ENCODE assay signal across 40 cellular contexts in the genomic region with DNA sequence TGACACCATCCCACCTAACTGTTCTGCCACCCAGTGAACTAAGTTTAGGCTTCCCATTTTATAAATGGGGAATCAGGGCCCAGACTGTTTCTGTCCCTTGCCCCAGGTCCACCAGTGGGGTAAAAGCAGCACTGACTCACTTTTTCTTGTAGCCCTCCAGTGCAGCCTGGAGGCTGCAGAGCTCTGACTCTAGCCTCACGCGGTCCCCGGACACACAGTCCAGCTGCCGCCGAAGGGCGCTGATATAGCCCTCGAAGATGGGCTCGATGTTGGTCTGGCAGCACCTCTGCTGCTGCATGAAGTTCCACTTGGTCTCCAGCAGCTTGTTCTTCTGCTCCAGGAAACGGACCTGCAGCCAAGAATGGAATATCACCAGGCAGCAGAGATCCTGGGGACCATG. TPM values are rescaled to one million over a fixed set of nuclear protein-coding genes. Genes with fewer than 3 reads are reported as not detected.
"Had no signal": no experiment of that assay in that cellular context is flagged by ENCODE, and none has a peak within 500 bp of the region (broad histone marks: within the 10 kb centered on the region; RNA-seq: fewer than 3 reads in every experiment).

No MANE protein-coding gene starts in this region.

- H3K27me3 ChIP-seq: adrenal gland had no signal

- H3K4me1 Mint-ChIP-seq: activated B cell treated with CpG ODN at 0.5 μM for 24 hours; activated CD4-positive, alpha-beta T cell treated with anti-CD3 and anti-CD28 coated beads, Interleukin-2, amount 10 ng/mL, durations not matched to agents 24 days and 14 days; activated naive CD8-positive, alpha-beta T cell treated with anti-CD3 and anti-CD28 coated beads for 36 hours; activated T-helper 17 cell treated with anti-CD3 and anti-CD28 coated beads, Interleukin-2, amount 50 U/mL, for 72 hours; brain; central memory CD8-positive, alpha-beta T cell had no signal

- ATAC-seq: activated CD8-positive, alpha-beta T cell treated with anti-CD3 and anti-CD28 coated beads for 36 hours; activated naive CD4-positive, alpha-beta T cell treated with anti-CD3 and anti-CD28 coated beads, Interleukin-2, amount 50 U/mL, for 72 hours; activated T-cell treated with anti-CD3 and anti-CD28 coated beads, Interleukin-2, amount 50 U/mL, for 4 hours; activated T-cell treated with anti-CD3 and anti-CD28 coated beads, Interleukin-2, amount 50 U/mL, for 72 hours; activated T-helper 17 cell treated with anti-CD3 and anti-CD28 coated beads, Interleukin-2, amount 50 U/mL, for 72 hours had no signal

- H3K4me3 Mint-ChIP-seq: activated B cell treated with CpG ODN at 0.5 μM for 24 hours; activated CD4-positive, alpha-beta memory T cell treated with anti-CD3 and anti-CD28 coated beads for 36 hours; activated CD4-positive, alpha-beta T cell treated with anti-CD3 and anti-CD28 coated beads, Interleukin-2, amount 10 ng/mL, durations not matched to agents 24 days and 14 days; activated CD8-positive, alpha-beta T cell treated with anti-CD3 and anti-CD28 coated beads for 36 hours; activated naive CD4-positive, alpha-beta T cell treated with anti-CD3 and anti-CD28 coated beads for 36 hours; activated naive CD8-positive, alpha-beta T cell treated with anti-CD3 and anti-CD28 coated beads for 36 hours; activated T-cell treated with anti-CD3 and anti-CD28 coated beads, Interleukin-2, amount 50 U/mL, for 4 hours; activated T-cell treated with anti-CD3 and anti-CD28 coated beads, Interleukin-2, amount 50 U/mL, for 72 hours; activated T-helper 1 cell treated with anti-CD3 and anti-CD28 coated beads, Interleukin-12 subunit alpha, Interleukin-12 subunit beta, Interleukin-2, Interleukin-4 antibody, amounts not matched to agents 30 ng/mL and 10 ng/mL and 1 ng/mL, durations not matched to agents 14 hours and 24 hours and 36 hours; activated T-helper 17 cell treated with anti-CD3 and anti-CD28 coated beads, Interleukin-2, amount 50 U/mL, for 72 hours; brain; central memory CD8-positive, alpha-beta T cell; T-helper 1 cell treated with Interleukin-12 subunit alpha and Interleukin-12 subunit beta and Interleukin-4 antibody, amounts not matched to agents 30 μg/mL and 1 μg/mL, for 36 hours; T-helper 2 cell treated with Interferon-gamma antibody and Interleukin-4, amounts not matched to agents 5 μg/mL and 100 μg/mL, for 36 hours had no signal

- H3K27ac Mint-ChIP-seq: activated B cell treated with CpG ODN at 0.5 μM for 24 hours; activated CD4-positive, alpha-beta memory T cell treated with anti-CD3 and anti-CD28 coated beads for 36 hours; activated CD4-positive, alpha-beta T cell treated with anti-CD3 and anti-CD28 coated beads, Interleukin-2, amount 10 ng/mL, durations not matched to agents 24 days and 14 days; activated CD8-positive, alpha-beta T cell treated with anti-CD3 and anti-CD28 coated beads for 36 hours; activated naive CD4-positive, alpha-beta T cell treated with anti-CD3 and anti-CD28 coated beads for 36 hours; activated naive CD8-positive, alpha-beta T cell treated with anti-CD3 and anti-CD28 coated beads for 36 hours; activated T-cell treated with anti-CD3 and anti-CD28 coated beads, Interleukin-2, amount 50 U/mL, for 72 hours; activated T-helper 1 cell treated with anti-CD3 and anti-CD28 coated beads, Interleukin-12 subunit alpha, Interleukin-12 subunit beta, Interleukin-2, Interleukin-4 antibody, amounts not matched to agents 30 ng/mL and 10 ng/mL and 1 ng/mL, durations not matched to agents 14 hours and 24 hours and 36 hours; activated T-helper 17 cell treated with anti-CD3 and anti-CD28 coated beads, Interleukin-2, amount 50 U/mL, for 72 hours; brain; T-helper 1 cell treated with Interleukin-12 subunit alpha and Interleukin-12 subunit beta and Interleukin-4 antibody, amounts not matched to agents 30 μg/mL and 1 μg/mL, for 36 hours; T-helper 2 cell treated with Interferon-gamma antibody and Interleukin-4, amounts not matched to agents 5 μg/mL and 100 μg/mL, for 36 hours had no signal

- H3K4me3 ChIP-seq: adrenal gland, cardiac muscle cell had no signal

- H3K9me3 ChIP-seq: adrenal gland had no signal

- FAIRE-seq: astrocyte, TTC549 had no signal

- DNase-seq: activated B cell treated with CpG ODN at 0.5 μM for 24 hours; activated CD4-positive, alpha-beta memory T cell treated with anti-CD3 and anti-CD28 coated beads for 36 hours; activated CD4-positive, alpha-beta T cell treated with anti-CD3 and anti-CD28 coated beads for 4 hours; activated CD4-positive, alpha-beta T cell treated with anti-CD3 and anti-CD28 coated beads, Interleukin-2, amount 10 ng/mL, durations not matched to agents 24 days and 14 days; activated CD4-positive, alpha-beta T cell treated with anti-CD3 and anti-CD28 coated beads, Interleukin-2, amount 50 U/mL, for 1 hour; activated CD4-positive, alpha-beta T cell treated with anti-CD3 and anti-CD28 coated beads, Interleukin-2, amount 50 U/mL, for 4 hours; activated CD4-positive, CD25-positive, alpha-beta regulatory T cell treated with anti-CD3 and anti-CD28 coated beads, Interleukin-2, amount 50 U/mL, for 72 hours; activated CD8-positive, alpha-beta memory T cell treated with anti-CD3 and anti-CD28 coated beads, Interleukin-2, amount 50 U/mL, for 4 hours; activated CD8-positive, alpha-beta T cell treated with anti-CD3 and anti-CD28 coated beads for 36 hours; activated effector memory CD4-positive, alpha-beta T cell treated with anti-CD3 and anti-CD28 coated beads, Interleukin-2, amount 50 U/mL, for 16 hours; activated gamma-delta T cell treated with Interleukin-2 at 50 U/mL for 16 hours; activated naive CD4-positive, alpha-beta T cell; activated naive CD4-positive, alpha-beta T cell treated with anti-CD3 and anti-CD28 coated beads for 36 hours; activated naive CD4-positive, alpha-beta T cell treated with anti-CD3 and anti-CD28 coated beads, Interleukin-2, amount 50 U/mL, for 16 hours; activated naive CD8-positive, alpha-beta T cell treated with anti-CD3 and anti-CD28 coated beads for 36 hours; activated T-cell treated with anti-CD3 and anti-CD28 coated beads for 4 hours; activated T-cell treated with anti-CD3 and anti-CD28 coated beads, Interleukin-2, amount 50 U/mL, for 1 hour; activated T-cell treated with anti-CD3 and anti-CD28 coated beads, Interleukin-2, amount 50 U/mL, for 4 hours; activated T-cell treated with anti-CD3 and anti-CD28 coated beads, Interleukin-2, amount 50 U/mL, for 72 hours; adrenal gland; amniotic stem cell; caudate nucleus; cerebellar nuclear complex; T-helper 1 cell; T-helper 2 cell; T-helper 9 cell had no signal

- H3K36me3 Mint-ChIP-seq: activated CD4-positive, alpha-beta memory T cell treated with anti-CD3 and anti-CD28 coated beads for 36 hours; activated naive CD4-positive, alpha-beta T cell treated with anti-CD3 and anti-CD28 coated beads, Interleukin-2, amount 50 U/mL, for 72 hours; activated naive CD8-positive, alpha-beta T cell treated with anti-CD3 and anti-CD28 coated beads for 36 hours; brain had no signal

- H3K27me3 Mint-ChIP-seq: activated CD8-positive, alpha-beta T cell treated with anti-CD3 and anti-CD28 coated beads for 36 hours; activated naive CD8-positive, alpha-beta T cell treated with anti-CD3 and anti-CD28 coated beads for 36 hours had no signal

- H3K9me3 Mint-ChIP-seq: activated B cell treated with CpG ODN at 0.5 μM for 24 hours; activated CD4-positive, alpha-beta memory T cell treated with anti-CD3 and anti-CD28 coated beads for 36 hours; activated CD4-positive, alpha-beta T cell treated with anti-CD3 and anti-CD28 coated beads, Interleukin-2, amount 10 ng/mL, durations not matched to agents 24 days and 14 days; activated CD8-positive, alpha-beta T cell treated with anti-CD3 and anti-CD28 coated beads for 36 hours; activated naive CD4-positive, alpha-beta T cell treated with anti-CD3 and anti-CD28 coated beads for 36 hours; activated naive CD4-positive, alpha-beta T cell treated with anti-CD3 and anti-CD28 coated beads, Interleukin-2, amount 50 U/mL, for 72 hours; activated naive CD8-positive, alpha-beta T cell treated with anti-CD3 and anti-CD28 coated beads for 36 hours; activated T-cell treated with anti-CD3 and anti-CD28 coated beads, Interleukin-2, amount 50 U/mL, for 4 hours; activated T-cell treated with anti-CD3 and anti-CD28 coated beads, Interleukin-2, amount 50 U/mL, for 72 hours; activated T-helper 1 cell treated with anti-CD3 and anti-CD28 coated beads, Interleukin-12 subunit alpha, Interleukin-12 subunit beta, Interleukin-2, Interleukin-4 antibody, amounts not matched to agents 30 ng/mL and 10 ng/mL and 1 ng/mL, durations not matched to agents 14 hours and 24 hours and 36 hours; activated T-helper 17 cell treated with anti-CD3 and anti-CD28 coated beads, Interleukin-2, amount 50 U/mL, for 72 hours; central memory CD8-positive, alpha-beta T cell; T-helper 1 cell treated with Interleukin-12 subunit alpha and Interleukin-12 subunit beta and Interleukin-4 antibody, amounts not matched to agents 30 μg/mL and 1 μg/mL, for 36 hours; T-helper 2 cell treated with Interferon-gamma antibody and Interleukin-4, amounts not matched to agents 5 μg/mL and 100 μg/mL, for 36 hours had no signal

- H3K27ac ChIP-seq: adrenal gland, cardiac muscle cell, VCaP had no signal

- H3K4me1 ChIP-seq: adrenal gland had no signal

- H3K36me3 ChIP-seq: adrenal gland, cardiac muscle cell had no signal

RNA-seq across cellular contexts. Expression of a gene that starts 2.6 kb away (rescaled TPM):
- total RNA-seq: activated B cell treated with CpG ODN at 0.5 μM for 24 hours; activated CD4-positive, alpha-beta memory T cell treated with anti-CD3 and anti-CD28 coated beads for 36 hours; activated CD4-positive, alpha-beta T cell treated with anti-CD3 and anti-CD28 coated beads, Interleukin-2, amount 10 ng/mL, durations not matched to agents 24 days and 14 days; activated CD8-positive, alpha-beta memory T cell treated with anti-CD3 and anti-CD28 coated beads for 36 hours; activated CD8-positive, alpha-beta T cell treated with anti-CD3 and anti-CD28 coated beads for 36 hours; activated naive CD4-positive, alpha-beta T cell treated with anti-CD3 and anti-CD28 coated beads for 36 hours; activated naive CD4-positive, alpha-beta T cell treated with anti-CD3 and anti-CD28 coated beads, Interleukin-2, amount 50 U/mL, for 72 hours; activated naive CD8-positive, alpha-beta T cell treated with anti-CD3 and anti-CD28 coated beads for 36 hours; activated T-cell treated with anti-CD3 and anti-CD28 coated beads, Interleukin-2, amount 50 U/mL, for 4 hours; activated T-cell treated with anti-CD3 and anti-CD28 coated beads, Interleukin-2, amount 50 U/mL, for 72 hours; activated T-helper 1 cell treated with anti-CD3 and anti-CD28 coated beads, Interleukin-12 subunit alpha, Interleukin-12 subunit beta, Interleukin-2, Interleukin-4 antibody, amounts not matched to agents 30 ng/mL and 10 ng/mL and 1 ng/mL, durations not matched to agents 14 hours and 24 hours and 36 hours; activated T-helper 17 cell treated with anti-CD3 and anti-CD28 coated beads, Interleukin-2, amount 50 U/mL, for 72 hours; adrenal gland; aorta; astrocyte; bronchial epithelial cell; cardiac muscle cell had no signal
- polyA plus RNA-seq: adrenal gland, aorta, cardiac muscle cell had no signal

RNA-seq across cellular contexts. Expression of a gene that starts 18.1 kb away (rescaled TPM):
- total RNA-seq: activated B cell treated with CpG ODN at 0.5 μM for 24 hours; activated CD4-positive, alpha-beta memory T cell treated with anti-CD3 and anti-CD28 coated beads for 36 hours; activated CD4-positive, alpha-beta T cell treated with anti-CD3 and anti-CD28 coated beads, Interleukin-2, amount 10 ng/mL, durations not matched to agents 24 days and 14 days; activated CD8-positive, alpha-beta memory T cell treated with anti-CD3 and anti-CD28 coated beads for 36 hours; activated CD8-positive, alpha-beta T cell treated with anti-CD3 and anti-CD28 coated beads for 36 hours; activated naive CD4-positive, alpha-beta T cell treated with anti-CD3 and anti-CD28 coated beads for 36 hours; activated naive CD4-positive, alpha-beta T cell treated with anti-CD3 and anti-CD28 coated beads, Interleukin-2, amount 50 U/mL, for 72 hours; activated naive CD8-positive, alpha-beta T cell treated with anti-CD3 and anti-CD28 coated beads for 36 hours; activated T-cell treated with anti-CD3 and anti-CD28 coated beads, Interleukin-2, amount 50 U/mL, for 4 hours; activated T-cell treated with anti-CD3 and anti-CD28 coated beads, Interleukin-2, amount 50 U/mL, for 72 hours; activated T-helper 1 cell treated with anti-CD3 and anti-CD28 coated beads, Interleukin-12 subunit alpha, Interleukin-12 subunit beta, Interleukin-2, Interleukin-4 antibody, amounts not matched to agents 30 ng/mL and 10 ng/mL and 1 ng/mL, durations not matched to agents 14 hours and 24 hours and 36 hours; activated T-helper 17 cell treated with anti-CD3 and anti-CD28 coated beads, Interleukin-2, amount 50 U/mL, for 72 hours; adrenal gland; aorta; astrocyte; bronchial epithelial cell; cardiac muscle cell had no signal
- polyA plus RNA-seq: adrenal gland, aorta, cardiac muscle cell had no signal

RNA-seq across cellular contexts. Expression of a gene that starts 30.6 kb away (rescaled TPM):
- total RNA-seq: activated B cell treated with CpG ODN at 0.5 μM for 24 hours; activated CD4-positive, alpha-beta memory T cell treated with anti-CD3 and anti-CD28 coated beads for 36 hours; activated CD4-positive, alpha-beta T cell treated with anti-CD3 and anti-CD28 coated beads, Interleukin-2, amount 10 ng/mL, durations not matched to agents 24 days and 14 days; activated CD8-positive, alpha-beta memory T cell treated with anti-CD3 and anti-CD28 coated beads for 36 hours; activated CD8-positive, alpha-beta T cell treated with anti-CD3 and anti-CD28 coated beads for 36 hours; activated naive CD4-positive, alpha-beta T cell treated with anti-CD3 and anti-CD28 coated beads for 36 hours; activated naive CD4-positive, alpha-beta T cell treated with anti-CD3 and anti-CD28 coated beads, Interleukin-2, amount 50 U/mL, for 72 hours; activated naive CD8-positive, alpha-beta T cell treated with anti-CD3 and anti-CD28 coated beads for 36 hours; activated T-cell treated with anti-CD3 and anti-CD28 coated beads, Interleukin-2, amount 50 U/mL, for 4 hours; activated T-cell treated with anti-CD3 and anti-CD28 coated beads, Interleukin-2, amount 50 U/mL, for 72 hours; activated T-helper 1 cell treated with anti-CD3 and anti-CD28 coated beads, Interleukin-12 subunit alpha, Interleukin-12 subunit beta, Interleukin-2, Interleukin-4 antibody, amounts not matched to agents 30 ng/mL and 10 ng/mL and 1 ng/mL, durations not matched to agents 14 hours and 24 hours and 36 hours; activated T-helper 17 cell treated with anti-CD3 and anti-CD28 coated beads, Interleukin-2, amount 50 U/mL, for 72 hours; adrenal gland; aorta; astrocyte; cardiac muscle cell had no signal
- polyA plus RNA-seq: adrenal gland, aorta, cardiac muscle cell had no signal

RNA-seq across cellular contexts. Expression of a gene that starts 36.3 kb away (rescaled TPM):
- total RNA-seq: activated B cell treated with CpG ODN at 0.5 μM for 24 hours; activated CD4-positive, alpha-beta memory T cell treated with anti-CD3 and anti-CD28 coated beads for 36 hours; activated CD4-positive, alpha-beta T cell treated with anti-CD3 and anti-CD28 coated beads, Interleukin-2, amount 10 ng/mL, durations not matched to agents 24 days and 14 days; activated CD8-positive, alpha-beta memory T cell treated with anti-CD3 and anti-CD28 coated beads for 36 hours; activated CD8-positive, alpha-beta T cell treated with anti-CD3 and anti-CD28 coated beads for 36 hours; activated naive CD4-positive, alpha-beta T cell treated with anti-CD3 and anti-CD28 coated beads for 36 hours; activated naive CD4-positive, alpha-beta T cell treated with anti-CD3 and anti-CD28 coated beads, Interleukin-2, amount 50 U/mL, for 72 hours; activated naive CD8-positive, alpha-beta T cell treated with anti-CD3 and anti-CD28 coated beads for 36 hours; activated T-cell treated with anti-CD3 and anti-CD28 coated beads, Interleukin-2, amount 50 U/mL, for 4 hours; activated T-cell treated with anti-CD3 and anti-CD28 coated beads, Interleukin-2, amount 50 U/mL, for 72 hours; activated T-helper 1 cell treated with anti-CD3 and anti-CD28 coated beads, Interleukin-12 subunit alpha, Interleukin-12 subunit beta, Interleukin-2, Interleukin-4 antibody, amounts not matched to agents 30 ng/mL and 10 ng/mL and 1 ng/mL, durations not matched to agents 14 hours and 24 hours and 36 hours; activated T-helper 17 cell treated with anti-CD3 and anti-CD28 coated beads, Interleukin-2, amount 50 U/mL, for 72 hours; adrenal gland; aorta; astrocyte; bronchial epithelial cell had no signal
- polyA plus RNA-seq: adrenal gland, aorta, cardiac muscle cell had no signal

RNA-seq across cellular contexts. Expression of a gene that starts 48.4 kb away (rescaled TPM):
- total RNA-seq: activated B cell treated with CpG ODN at 0.5 μM for 24 hours; activated CD4-positive, alpha-beta memory T cell treated with anti-CD3 and anti-CD28 coated beads for 36 hours; activated CD4-positive, alpha-beta T cell treated with anti-CD3 and anti-CD28 coated beads, Interleukin-2, amount 10 ng/mL, durations not matched to agents 24 days and 14 days; activated CD8-positive, alpha-beta memory T cell treated with anti-CD3 and anti-CD28 coated beads for 36 hours; activated CD8-positive, alpha-beta T cell treated with anti-CD3 and anti-CD28 coated beads for 36 hours; activated naive CD4-positive, alpha-beta T cell treated with anti-CD3 and anti-CD28 coated beads for 36 hours; activated naive CD4-positive, alpha-beta T cell treated with anti-CD3 and anti-CD28 coated beads, Interleukin-2, amount 50 U/mL, for 72 hours; activated naive CD8-positive, alpha-beta T cell treated with anti-CD3 and anti-CD28 coated beads for 36 hours; activated T-cell treated with anti-CD3 and anti-CD28 coated beads, Interleukin-2, amount 50 U/mL, for 4 hours; activated T-cell treated with anti-CD3 and anti-CD28 coated beads, Interleukin-2, amount 50 U/mL, for 72 hours; activated T-helper 1 cell treated with anti-CD3 and anti-CD28 coated beads, Interleukin-12 subunit alpha, Interleukin-12 subunit beta, Interleukin-2, Interleukin-4 antibody, amounts not matched to agents 30 ng/mL and 10 ng/mL and 1 ng/mL, durations not matched to agents 14 hours and 24 hours and 36 hours; activated T-helper 17 cell treated with anti-CD3 and anti-CD28 coated beads, Interleukin-2, amount 50 U/mL, for 72 hours; aorta; astrocyte; cardiac muscle cell had no signal
